ENCODE assay signal across 1 cellular context in genomic region chr1:154270833-154271232, GRCh38.
TF ChIP-seq lines count a peak whose summit lies in the region.

No MANE protein-coding gene starts in this region.

TF ChIP-seq in SK-N-SH treated with all-trans-retinoic acid at 6 μM for 48 hours, 23 proteins besides CTCF, POLR2A, EP300 and RAD21 (continued from another document):
- TF ChIP-seq PATZ1 (CRISPR knock-in tag; IDR thresholded peaks at IDR 0.05; ENCODE audit: borderline replicate concordance) (no peak), CREB5 (CRISPR knock-in tag; IDR thresholded peaks at IDR 0.05; ENCODE audit: low read depth) (no peak), ISL1 (CRISPR knock-in tag; IDR thresholded peaks at IDR 0.05) (no peak), ZNF70 (CRISPR knock-in tag; IDR thresholded peaks at IDR 0.05) (no peak), ZNF565 (CRISPR knock-in tag; conservative IDR thresholded peaks at IDR 0.05; ENCODE audit: low read depth) (no peak)
